In genomic region chrX:41870719-41871151, GRCh38 we compare ENCODE assay signal across 16 cellular contexts. TPM values are rescaled to one million over a fixed set of nuclear protein-coding genes. Genes with fewer than 3 reads are reported as not detected.
DNase-seq lines count a peak whose midpoint lies in the region; ATAC-seq, FAIRE-seq and TF ChIP-seq lines count a peak whose summit lies in the region.
"Had no signal": no experiment of that assay in that cellular context is flagged by ENCODE, and none has a peak within 500 bp of the region (broad histone marks: within the 10 kb centered on the region; RNA-seq: fewer than 3 reads in every experiment).

No MANE protein-coding gene starts in this region.

- peak; percentile 58 for ATAC-seq in GM18870 (IDR thresholded peaks at IDR 0.05; ENCODE audit: unreplicated experiment)
- peak; percentile 53 for ATAC-seq in HG03442 (IDR thresholded peaks at IDR 0.05; ENCODE audit: unreplicated experiment)

- no peaks in the 10 kb centered on the region for H3K9me3 ChIP-seq in endothelial cell of umbilical vein (replicated peaks; ENCODE audit: control insufficient read depth, insufficient read depth, low read length)

- peak; percentile 16 for DNase-seq in COLO668 (lab: John Stamatoyannopoulos, UW; ENCODE audit: unreplicated experiment)
- no peak for DNase-seq in endothelial cell of umbilical vein (ENCODE audit: low read depth, low spot score)
- no peak for DNase-seq in activated CD8-positive, alpha-beta memory T cell treated with anti-CD3 and anti-CD28 coated beads, Interleukin-2, amount 50 U/mL, for 4 hours
- no peak for DNase-seq in RWPE1 (ENCODE audit: low spot score)
- DNase-seq in midbrain (lab: John Stamatoyannopoulos, UW), result no peak
- DNase-seq in activated T-cell treated with anti-CD3 and anti-CD28 coated beads, Interleukin-2, amount 50 U/mL, for 1 hour, result no peak
- DNase-seq: activated CD4-positive, alpha-beta T cell treated with anti-CD3 and anti-CD28 coated beads for 1 hour; activated T-cell treated with anti-CD3 and anti-CD28 coated beads for 4 hours; H9; naive B cell; NCI-H446; retina; stimulated activated CD4-positive, alpha-beta T cell treated with anti-CD3 and anti-CD28 coated beads, Interleukin-2, amount 100 ng/mL, for 24 hours had no signal

- FAIRE-seq in endothelial cell of umbilical vein (lab: Jason Lieb, UNC), result peak; percentile 72
- FAIRE-seq: GM12891 had no signal

- no peak overlapping the region for H3K4me2 ChIP-seq in endothelial cell of umbilical vein (ENCODE audit: insufficient read depth, low read length)

- dilution Hi-C loops in endothelial cell of umbilical vein (cut with MboI; ENCODE audit: extremely low pct_ligation_motif_present, low sequenced_read_pairs), result no loop called here

- no peak overlapping the region for H2AFZ ChIP-seq in endothelial cell of umbilical vein (ENCODE audit: low read depth, low read length)

- H3K4me1 ChIP-seq in endothelial cell of umbilical vein (ENCODE audit: control insufficient read depth, extremely low read depth, insufficient read depth, low read length), result peaks cover 2% of the 10 kb centered on the region

- BruUV-seq in endothelial cell of umbilical vein (replicated peaks; lab: Mats Ljungman, UMichigan), result no TSS peak

- no peaks in the 10 kb centered on the region for H3K9me1 ChIP-seq in endothelial cell of umbilical vein (replicated peaks; ENCODE audit: control insufficient read depth, extremely low read depth, insufficient read depth, low read length)

- TF ChIP-seq POLR2A in endothelial cell of umbilical vein (IDR thresholded peaks at IDR 0.05; ENCODE audit: low read depth, low read length), result no peak

- POLR2A ChIA-PET in endothelial cell of umbilical vein (lab: Charles Lee), result no interaction called here
- POLR2A ChIA-PET in RWPE1 (lab: Yijun Ruan, JAX; ENCODE audit: low non-redundant PET), result no interaction called here

- no peak overlapping the region for H3K9ac ChIP-seq in endothelial cell of umbilical vein (replicated peaks; ENCODE audit: extremely low read depth, insufficient read depth, low read length)

- no peaks in the 10 kb centered on the region for H4K20me1 ChIP-seq in endothelial cell of umbilical vein (replicated peaks; ENCODE audit: control insufficient read depth, extremely low read depth, insufficient read depth, low read length)

- H3K36me3 ChIP-seq in endothelial cell of umbilical vein (ENCODE audit: control insufficient read depth in 2 of 2, extremely low read depth in 1 of 2, insufficient read depth in 2 of 2, low read length in 2 of 2), result no peaks in the 10 kb centered on the region

- H3K27me3 ChIP-seq in endothelial cell of umbilical vein (ENCODE audit: control insufficient read depth in 2 of 2, insufficient read depth in 2 of 2, low read length in 2 of 2), result no peaks in the 10 kb centered on the region

- H3K27ac ChIP-seq in endothelial cell of umbilical vein (ENCODE audit: insufficient read depth, low read depth, low read length), result no peak overlapping the region
- H3K27ac ChIP-seq in RWPE1, result no peak overlapping the region

- intact Hi-C loops in endothelial cell of umbilical vein (cut with micrococcal nuclease), result no loop called here

- no peaks in the 10 kb centered on the region for H3K79me2 ChIP-seq in endothelial cell of umbilical vein (ENCODE audit: control insufficient read depth, insufficient read depth, low read length)

- no peak overlapping the region for H3K4me3 ChIP-seq in endothelial cell of umbilical vein (replicated peaks in 1 of 3; ENCODE audit: insufficient read depth in 1 of 3, low read depth in 1 of 3, low read length in 3 of 3)

- CTCF ChIA-PET in endothelial cell of umbilical vein (lab: Charles Lee), result no interaction called here
- CTCF ChIA-PET in RWPE1 (lab: Yijun Ruan, JAX), result no interaction called here

- TF ChIP-seq CTCF in endothelial cell of umbilical vein (IDR thresholded peaks at IDR 0.05; ENCODE audit: extremely low read depth in 1 of 2, insufficient read depth in 1 of 2, low read depth in 1 of 2, low read length in 2 of 2) (no peak), RWPE1 (conservative IDR thresholded peaks at IDR 0.05; ENCODE audit: low read depth) (no peak)

TF ChIP-seq in endothelial cell of umbilical vein, 7 proteins besides CTCF, POLR2A, EP300 and RAD21:
- TF ChIP-seq GATA2 (IDR thresholded peaks at IDR 0.05; ENCODE audit: insufficient read depth, insufficient read length, low read depth, low read length) (no peak), FOS (IDR thresholded peaks at IDR 0.05; ENCODE audit: borderline replicate concordance, insufficient read depth, low read length) (no peak), MYC (IDR thresholded peaks at IDR 0.05; ENCODE audit: low read depth, low read length) (no peak)

RNA-seq across cellular contexts. Expression of gene CASK, which starts 52.6 kb away (rescaled TPM):
- total RNA-seq in endothelial cell of umbilical vein, result 30.4 and 32.7 TPM in 2 replicates
- 5.7 and 6.4 TPM in 2 replicates for polyA plus RNA-seq in endothelial cell of umbilical vein
- polyA plus RNA-seq in endothelial cell of umbilical vein (2011; cell fraction: cytosol; rRNA removed), result 8.3 and 8.7 TPM in 2 replicates
- 10.5 and 15.5 TPM in 2 replicates for polyA plus RNA-seq in endothelial cell of umbilical vein (2011; cell fraction: nucleus; rRNA removed)
- polyA plus RNA-seq in endothelial cell of umbilical vein (2012), result 14.2 and 18.0 TPM in 2 replicates
- 21.5 and 27.8 TPM in 2 replicates for polyA minus RNA-seq in endothelial cell of umbilical vein
- polyA minus RNA-seq in endothelial cell of umbilical vein (2011; cell fraction: cytosol; rRNA and poly(A)+ RNA removed), result 23.4 TPM
- 37.6 and 43.5 TPM in 2 replicates for polyA minus RNA-seq in endothelial cell of umbilical vein (2011; cell fraction: nucleus; rRNA and poly(A)+ RNA removed)
